Comparison of ENCODE assay signal across 8 cellular contexts in genomic region chr10:102917314-102917961, GRCh38. TPM values are rescaled to one million over a fixed set of nuclear protein-coding genes. Genes with fewer than 3 reads are reported as not detected.
DNase-seq lines count a peak whose midpoint lies in the region; ATAC-seq and TF ChIP-seq lines count a peak whose summit lies in the region.

No MANE protein-coding gene starts in this region.

- peak overlapping the region; percentile 74 for H3K4me2 ChIP-seq in SU-DHL-6 (ENCODE audit: low read depth, low read length, poor library complexity, severe bottlenecking)

- H3K9ac ChIP-seq in SU-DHL-6 (ENCODE audit: low read length): peak overlapping the region; percentile 35

- peak; percentile 46 for ATAC-seq in GM21723 (IDR thresholded peaks at IDR 0.05; ENCODE audit: unreplicated experiment)
- ATAC-seq in heart right ventricle: peak; percentile 73 to 90 (median 80)

- H3K27ac ChIP-seq in SU-DHL-6 (ENCODE audit: low read depth, low read length): no peak overlapping the region; the same call in 1 of the 2 replicates
- peak overlapping the region; percentile 41 to 93 (median 78) for H3K27ac ChIP-seq in heart right ventricle
- H3K27ac ChIP-seq in tibial artery: peak overlapping the region; percentile 86 to 95

- H3K79me2 ChIP-seq in SU-DHL-6 (ENCODE audit: insufficient read depth, low read length): no peaks in the 10 kb centered on the region

- peak overlapping the region; percentile 69 for H3K4me3 ChIP-seq in SU-DHL-6 (ENCODE audit: insufficient read depth, low read length, poor library complexity, severe bottlenecking)
- H3K4me3 ChIP-seq in heart right ventricle: peak overlapping the region; percentile 22 to 99 (median 87)
- H3K4me3 ChIP-seq in tibial artery: peak overlapping the region; percentile 90 to 93

- H3K4me1 ChIP-seq in heart right ventricle (peaks cover 6 to 56% (median 40%) of the 10 kb centered on the region in 9 donors), tibial artery (peaks cover 0 to 27% (median 10%) of the 10 kb centered on the region in 4 donors)

- H3F3A ChIP-seq in SU-DHL-6 (ENCODE audit: insufficient read depth): no peaks in the 10 kb centered on the region

- WGBS in heart right ventricle, 2 donors: 0 to 1% methylated on average over 45 of the region's 45 CpGs

- DNase-seq in Daoy (ENCODE audit: low read depth): peak; percentile 80
- peak; percentile 57 for DNase-seq in KG1 (lab: John Stamatoyannopoulos, UW)
- peak; percentile 61 for DNase-seq in activated naive CD8-positive, alpha-beta T cell treated with anti-CD3 and anti-CD28 coated beads, Interleukin-2, amount 50 U/mL, for 16 hours (ENCODE audit: low read depth, low spot score)
- peak; percentile 80 to 83 for DNase-seq in heart right ventricle
- DNase-seq in pons (ENCODE audit: low spot score): peak; percentile 76
- DNase-seq in tibial artery: peak; percentile 79 to 91

- no peaks in the 10 kb centered on the region for H3K27me3 ChIP-seq in SU-DHL-6 (ENCODE audit: low read length)
- H3K27me3 ChIP-seq in heart right ventricle: peaks cover 0 to 13% (median 0%) of the 10 kb centered on the region in 7 donors
- H3K27me3 ChIP-seq in tibial artery: no peaks in the 10 kb centered on the region

- intact Hi-C loops in heart right ventricle (cut with DNase I) (loop anchor here (1.0 to 10.0 kb wide), 12 partner anchors 150 to 417 kb away; partner anchors contain the start of genes RPEL1 (in 2 of the 10) and NT5C2 (in 1 of the 10)), tibial artery (cut with DNase I; ENCODE audit: low total_unique reads) (loop anchor here (2.0 kb wide), 1 partner anchor 327 kb away; the partner anchor contains the start of gene RPEL1)

- no peaks in the 10 kb centered on the region for H3K9me3 ChIP-seq in SU-DHL-6 (ENCODE audit: insufficient read depth, low read length)
- no peaks in the 10 kb centered on the region for H3K9me3 ChIP-seq in heart right ventricle
- no peaks in the 10 kb centered on the region for H3K9me3 ChIP-seq in tibial artery

- no peaks in the 10 kb centered on the region for H4K20me1 ChIP-seq in SU-DHL-6 (ENCODE audit: low read depth, low read length)

- H3K9me2 ChIP-seq in SU-DHL-6 (replicated peaks; ENCODE audit: insufficient read depth, low read length): no peaks in the 10 kb centered on the region

- H3K36me3 ChIP-seq in SU-DHL-6 (ENCODE audit: low read length) (no peaks in the 10 kb centered on the region), heart right ventricle (no peaks in the 10 kb centered on the region), tibial artery (no peaks in the 10 kb centered on the region)

- H2AFZ ChIP-seq in SU-DHL-6 (ENCODE audit: low read depth, low read length, severe bottlenecking): peak overlapping the region; percentile 91

- TF ChIP-seq CTCF in SU-DHL-6 (IDR thresholded peaks at IDR 0.05; ENCODE audit: insufficient read depth, low read length, poor library complexity, severe bottlenecking) (peak; percentile 77), heart right ventricle (IDR thresholded peaks at IDR 0.05) (peak; percentile 97 to 100 (median 99)), tibial artery (IDR thresholded peaks at IDR 0.05) (peak; percentile 99)

RNA-seq across cellular contexts. Expression of gene CNNM2, which starts 0.7 kb away (rescaled TPM):
- 2.7 and 2.9 TPM in 2 replicates for total RNA-seq in Daoy (2014; rRNA removed; shearing (Covaris generic))
- 1 to 10 TPM; 2.0 to 5.3 (median 4.1) TPM for total RNA-seq in heart right ventricle
- polyA plus RNA-seq in heart right ventricle: 1 to 10 TPM; 1.3 to 1.9 TPM

RNA-seq across cellular contexts. Expression of gene AS3MT, which starts 48.2 kb away (rescaled TPM):
- 0.34 and 0.54 TPM in 2 replicates for total RNA-seq in Daoy (2014; rRNA removed; shearing (Covaris generic))
- 10 to 100 TPM; 10.0 to 29.3 (median 15.4) TPM for total RNA-seq in heart right ventricle
- polyA plus RNA-seq in heart right ventricle: 10 to 100 TPM in 1 of 2 donors, 1 to 10 TPM in 1; 6.6 to 59.4 TPM
